Comparison of ENCODE assay signal across 16 cellular contexts in the genomic region with DNA sequence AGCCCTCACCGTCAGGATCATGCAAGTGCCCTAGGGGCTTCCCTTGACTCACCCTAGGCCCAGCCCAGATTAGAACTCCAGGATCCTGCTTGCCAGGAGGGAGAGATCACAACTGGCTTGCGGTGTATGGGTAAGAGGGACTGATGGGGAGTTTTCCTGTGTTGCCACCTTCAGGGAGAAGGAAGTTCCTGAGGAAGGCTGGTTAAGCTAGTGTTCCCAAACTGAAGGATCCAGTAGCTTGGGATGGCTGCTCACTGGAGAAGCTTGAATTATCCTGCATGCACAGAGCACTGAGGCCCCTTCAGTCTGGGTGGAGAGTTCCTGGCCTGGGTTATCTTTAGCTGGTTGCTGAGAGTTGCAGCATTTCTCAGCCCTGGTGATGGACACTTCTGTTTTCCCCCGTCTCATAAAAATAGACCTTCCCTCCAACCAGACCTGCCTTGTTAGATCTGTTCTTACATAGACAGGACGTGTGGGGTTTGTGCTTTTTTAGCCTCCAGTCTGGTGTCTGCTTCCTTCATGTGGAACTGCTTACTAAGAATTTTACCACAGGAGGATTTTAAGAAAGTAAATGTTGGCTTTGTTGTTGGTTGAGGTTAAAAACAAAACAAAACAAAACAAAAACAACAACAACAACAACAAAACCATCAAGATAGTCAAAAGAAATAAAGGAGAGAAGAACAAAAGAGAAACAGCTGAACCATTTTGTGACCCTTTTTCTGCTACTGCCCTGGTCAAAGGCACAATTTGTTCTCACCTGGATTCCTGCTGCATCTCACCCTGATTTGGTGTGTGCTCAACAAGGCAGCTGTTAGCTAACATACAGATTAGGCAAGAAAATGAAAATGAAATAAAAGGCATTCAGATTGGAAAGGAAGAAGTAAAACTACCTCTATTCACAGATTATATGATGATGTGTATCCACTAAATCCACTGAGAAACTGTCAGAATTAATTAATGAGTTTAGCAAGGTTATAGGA. TPM values are rescaled to one million over a fixed set of nuclear protein-coding genes. Genes with fewer than 3 reads are reported as not detected.
DNase-seq lines count a peak whose midpoint lies in the region; ATAC-seq, FAIRE-seq and TF ChIP-seq lines count a peak whose summit lies in the region.
"Had no signal": no experiment of that assay in that cellular context is flagged by ENCODE, and none has a peak within 500 bp of the region (broad histone marks: within the 10 kb centered on the region; RNA-seq: fewer than 3 reads in every experiment).

No MANE protein-coding gene starts in this region.

- no peaks in the 10 kb centered on the region for H3K79me1 ChIP-seq in H1 (ENCODE audit: low read depth, low read length)

- POLR2A ChIA-PET in H1 (lab: Charles Lee; ENCODE audit: partially characterized antibody), result interaction anchor here (1.7 kb wide), 1 partner anchor 10 kb away, joined by 7 read pairs; no protein-coding TSS in a partner anchor

- H2BK120ac ChIP-seq in H1 (replicated peaks; ENCODE audit: low read depth, low read length), result no peak overlapping the region

- H3K27ac ChIP-seq in BLaER1 treated with 17β-estradiol and CSF1 and Interleukin-3, amounts not matched to agents 10 nM and 100 nM, result peak overlapping the region in 10 of 11 experiments; percentile 24 to 75 (median 59); a peak in 18 of 22 replicates
- H3K27ac ChIP-seq in H1 (ENCODE audit: low read depth, low read length), result no peak overlapping the region
- no peak overlapping the region for H3K27ac ChIP-seq in small intestine (ENCODE audit: low read depth in 1 of 2, low read length in 1 of 2)

- H4K8ac ChIP-seq in H1 (ENCODE audit: extremely low read depth, insufficient read depth, low read length), result no peak overlapping the region

- H3K4me1 ChIP-seq in BLaER1 treated with 17β-estradiol and CSF1 and Interleukin-3, amounts not matched to agents 10 nM and 100 nM, result peaks cover 32 to 85% (median 50%) of the 10 kb centered on the region in 10 experiments
- H3K4me1 ChIP-seq in H1 (replicated peaks in 1 of 4; ENCODE audit: control insufficient read depth in 3 of 4, insufficient read depth in 4 of 4, low read length in 3 of 4) (no peaks in the 10 kb centered on the region), small intestine (ENCODE audit: control insufficient read depth in 2 of 2, insufficient read depth in 1 of 2, low read depth in 1 of 2, low read length in 1 of 2) (no peaks in the 10 kb centered on the region)

- no peak overlapping the region for H3K14ac ChIP-seq in H1 (ENCODE audit: insufficient read length)

- no peaks in the 10 kb centered on the region for H3K9me3 ChIP-seq in BLaER1 treated with 17β-estradiol and CSF1 and Interleukin-3, amounts not matched to agents 10 nM and 100 nM (replicated peaks in 1 of 11)
- H3K9me3 ChIP-seq in H1 (ENCODE audit: insufficient read depth in 2 of 2, low read depth in 1 of 2, low read length in 1 of 2) (no peaks in the 10 kb centered on the region), small intestine (ENCODE audit: control insufficient read depth, low read depth) (no peaks in the 10 kb centered on the region)

- no peaks in the 10 kb centered on the region for H3K36me3 ChIP-seq in BLaER1 treated with 17β-estradiol and CSF1 and Interleukin-3, amounts not matched to agents 10 nM and 100 nM
- H3K36me3 ChIP-seq in H1 (ENCODE audit: control insufficient read depth in 2 of 4, insufficient read depth in 4 of 4, low read length in 3 of 4), result no peaks in the 10 kb centered on the region
- H3K36me3 ChIP-seq in small intestine (ENCODE audit: control insufficient read depth in 2 of 2, insufficient read depth in 2 of 2, low read length in 2 of 2), result no peaks in the 10 kb centered on the region

- H3K23ac ChIP-seq in H1 (ENCODE audit: insufficient read length), result no peak overlapping the region

- no peaks in the 10 kb centered on the region for H4K20me1 ChIP-seq in BLaER1 treated with 17β-estradiol and CSF1 and Interleukin-3, amounts not matched to agents 10 nM and 100 nM
- H4K20me1 ChIP-seq in H1 (replicated peaks in 1 of 2; ENCODE audit: control insufficient read depth in 1 of 2, insufficient read depth in 2 of 2, low read length in 2 of 2), result no peaks in the 10 kb centered on the region

- H2BK12ac ChIP-seq in H1 (ENCODE audit: low read depth, low read length), result no peak overlapping the region

- H3K56ac ChIP-seq in H1 (replicated peaks; ENCODE audit: insufficient read length, low read depth, low read length), result no peak overlapping the region

- peak overlapping the region; percentile 66 to 96 (median 85) for H3K4me2 ChIP-seq in BLaER1 treated with 17β-estradiol and CSF1 and Interleukin-3, amounts not matched to agents 10 nM and 100 nM
- no peak overlapping the region for H3K4me2 ChIP-seq in H1 (ENCODE audit: insufficient read depth in 1 of 2, low read depth in 2 of 2, low read length in 2 of 2)

- FAIRE-seq in H1 (lab: Jason Lieb, UNC) (no peak), small intestine (lab: Jason Lieb, UNC) (no peak)

- 75% methylated on average over 3 of the region's 4 CpGs; no CpG with 5 or more reads in 1 of the 2 experiments for WGBS in H1 (ENCODE audit: extremely low coverage in 1 of 2, insufficient coverage in 1 of 2, insufficient read length in 1 of 2, insufficient replicate concordance in 2 of 2, low coverage in 1 of 2, low lambda C conversion rate in 2 of 2, missing lambda C conversion rate in 1 of 2), 2 experiments
- WGBS in small intestine, 3 donors, result 49 to 62% (median 57%) methylated on average over 4 of the region's 4 CpGs

- no peaks in the 10 kb centered on the region for H3K23me2 ChIP-seq in H1 (ENCODE audit: low read depth, low read length)

- H3K4ac ChIP-seq in H1 (replicated peaks; ENCODE audit: insufficient read length, low read depth, low read length), result no peak overlapping the region

- H2AFZ ChIP-seq in H1 (ENCODE audit: low read length), result 0 out of 2 replicates have a peak overlapping the region, but pooled peaks have one; percentile 15

- H2BK5ac ChIP-seq in H1 (ENCODE audit: low read depth, low read length), result no peak overlapping the region

- no peaks in the 10 kb centered on the region for H3K79me2 ChIP-seq in H1 (ENCODE audit: control insufficient read depth in 1 of 2, insufficient read depth in 2 of 2, low read length in 2 of 2)

- H3K4me3 ChIP-seq in BLaER1 treated with 17β-estradiol and CSF1 and Interleukin-3, amounts not matched to agents 10 nM and 100 nM, result peak overlapping the region in 3 of 10 experiments; percentile 23 to 38 (median 38); a peak in 4 of 20 replicates
- H3K4me3 ChIP-seq in H1 (ENCODE audit: extremely low read depth in 1 of 4, insufficient read depth in 2 of 4, low read depth in 3 of 4, low read length in 4 of 4) (no peak overlapping the region), small intestine (ENCODE audit: low read depth in 1 of 2, low read length in 2 of 2) (no peak overlapping the region)

- no peaks in the 10 kb centered on the region for H3K27me3 ChIP-seq in BLaER1 treated with 17β-estradiol and CSF1 and Interleukin-3, amounts not matched to agents 10 nM and 100 nM
- H3K27me3 ChIP-seq in H1 (replicated peaks in 1 of 4; ENCODE audit: control insufficient read depth in 3 of 4, extremely low read depth in 1 of 4, insufficient read depth in 3 of 4, low read length in 3 of 4), result no peaks in the 10 kb centered on the region; a peak in 1 of 7 replicates
- H3K27me3 ChIP-seq in small intestine (ENCODE audit: control insufficient read depth in 2 of 2, insufficient read depth in 2 of 2, low read length in 2 of 2), result no peaks in the 10 kb centered on the region

- no peak for TF ChIP-seq RAD21 in H1 (IDR thresholded peaks at IDR 0.05 in 1 of 2, conservative IDR thresholded peaks at IDR 0.05 in 1 of 2; ENCODE audit: low read depth in 2 of 2, low read length in 2 of 2)

- no peak for TF ChIP-seq EP300 in H1 (IDR thresholded peaks at IDR 0.05; ENCODE audit: borderline replicate concordance in 1 of 2, low read depth in 2 of 2, low read length in 2 of 2)

- no peak overlapping the region for H2BK15ac ChIP-seq in H1 (ENCODE audit: low read length)

- peak overlapping the region in 8 of 11 experiments; percentile 0 to 61 (median 48); a peak in 14 of 22 replicates for H3K9ac ChIP-seq in BLaER1 treated with 17β-estradiol and CSF1 and Interleukin-3, amounts not matched to agents 10 nM and 100 nM
- H3K9ac ChIP-seq in H1 (replicated peaks in 1 of 4; ENCODE audit: extremely low read depth in 1 of 4, low read depth in 3 of 4, low read length in 3 of 4), result no peak overlapping the region

- no peak overlapping the region for H2BK20ac ChIP-seq in H1 (ENCODE audit: low read length)

- no peak overlapping the region for H4K5ac ChIP-seq in H1 (ENCODE audit: insufficient read length, low read depth, low read length)

- no peak overlapping the region for H2AK5ac ChIP-seq in H1 (ENCODE audit: low read depth, low read length)

- TF ChIP-seq CTCF in H1 (IDR thresholded peaks at IDR 0.05; ENCODE audit: control extremely low read depth in 1 of 3, insufficient read depth in 1 of 3, low read depth in 1 of 3, low read length in 3 of 3), result no peak

- TF ChIP-seq POLR2A in H1 (IDR thresholded peaks at IDR 0.05; ENCODE audit: control extremely low read depth in 1 of 2, low read depth in 2 of 2, low read length in 2 of 2), result no peak

- ATAC-seq in GM21360 (IDR thresholded peaks at IDR 0.05; ENCODE audit: unreplicated experiment), result peak; percentile 50
- ATAC-seq: stimulated activated memory B cell treated with anti-CD40 and anti-IgM and Interleukin-4, amounts not matched to agents 10 μg/mL and 1 μg/mL and 100 μg/mL, for 72 hours had no signal

- DNase-seq in NOMO-1 treated with DMSO at 0.1 percent for 48 hours (lab: John Stamatoyannopoulos, UW; ENCODE audit: unreplicated experiment), result peak; percentile 79
- DNase-seq in H1 (ENCODE audit: low read depth in 1 of 2, low spot score in 2 of 2), result no peak
- DNase-seq in small intestine, result no peak
- no peak for DNase-seq in COLO668 (lab: John Stamatoyannopoulos, UW; ENCODE audit: unreplicated experiment)
- DNase-seq in inferior parietal cortex (ENCODE audit: extremely low spot score), result no peak
- no peak for DNase-seq in HT-29 (ENCODE audit: low spot score)
- DNase-seq: activated B cell treated with CpG ODN at 0.5 μM for 24 hours; GF-D8; H7; mesenchymal stem cell; posterior cingulate gyrus; stimulated activated CD4-positive, alpha-beta T cell treated with anti-CD3 and anti-CD28 coated beads, Interleukin-2, amount 100 ng/mL, for 24 hours had no signal

- CTCF ChIA-PET in H1 (lab: Charles Lee; ENCODE audit: partially characterized antibody), result interaction anchor here (1.0 to 15.2 kb wide), 2 partner anchors 11 to 70 kb away, joined by 4 to 198 read pairs; no protein-coding TSS in a partner anchor

- no peak overlapping the region for H4K91ac ChIP-seq in H1 (replicated peaks; ENCODE audit: insufficient read length, low read length)

- no peak overlapping the region for H3K18ac ChIP-seq in H1 (ENCODE audit: extremely low read depth, low read length)

RNA-seq across cellular contexts. Expression of a gene that starts 28.4 kb away (rescaled TPM):
- total RNA-seq in H1 (2021; fragmentation: NEBNext Ultra II Directional; extraction: Animal tissue kit (Norgen Biotek cat#: 25700)), result not detected in 2 replicates
- polyA plus RNA-seq in H1 (2011; rRNA removed) (not detected in 2 replicates), small intestine (1 to 10 TPM in 2 of 3 donors, under 1 TPM in 1; 0.15 to 5.4 (median 1.6) TPM)
- not detected for polyA plus RNA-seq in H1 (2011; cell fraction: cytosol; rRNA removed)
- polyA plus RNA-seq in H1 (2011; cell fraction: nucleus; rRNA removed), result not detected
- not detected in 4 replicates for polyA plus RNA-seq in H1 (2012, experiment 1 of 2)
- polyA plus RNA-seq in H1 (2012, experiment 2 of 2), result not detected
- not detected for polyA plus RNA-seq in H1 (2013, experiment 1 of 2)
- not detected for polyA plus RNA-seq in H1 (2013, experiment 2 of 2)
- polyA minus RNA-seq in H1 (2011; rRNA and poly(A)+ RNA removed), result not detected in 2 replicates
- not detected for polyA minus RNA-seq in H1 (2011; cell fraction: cytosol; rRNA and poly(A)+ RNA removed)
- polyA minus RNA-seq in H1 (2011; cell fraction: nucleus; rRNA and poly(A)+ RNA removed), result not detected
- not detected in 2 replicates for total RNA-seq in HT-29 (2014; rRNA removed; shearing (Covaris generic))
- total RNA-seq: H7 had no signal

RNA-seq across cellular contexts. Expression of a gene that starts 59.0 kb away (rescaled TPM):
- not detected in 2 replicates for total RNA-seq in H1 (2021; fragmentation: NEBNext Ultra II Directional; extraction: Animal tissue kit (Norgen Biotek cat#: 25700))
- polyA plus RNA-seq in H1 (2011; rRNA removed) (0.08 TPM in 2 replicates), small intestine (under 1 TPM in 1 of 3 donors, not detected in 2; 0.06 TPM)
- polyA plus RNA-seq in H1 (2011; cell fraction: cytosol; rRNA removed), result 0.06 TPM
- not detected for polyA plus RNA-seq in H1 (2011; cell fraction: nucleus; rRNA removed)
- 0.05 TPM in 1 of 4 replicates, not detected in the others for polyA plus RNA-seq in H1 (2012, experiment 1 of 2)
- not detected for polyA plus RNA-seq in H1 (2012, experiment 2 of 2)
- polyA plus RNA-seq in H1 (2013, experiment 1 of 2), result 0.04 TPM
- 0.09 TPM for polyA plus RNA-seq in H1 (2013, experiment 2 of 2)
- polyA minus RNA-seq in H1 (2011; rRNA and poly(A)+ RNA removed), result 0.12 and 0.82 TPM in 2 replicates
- not detected for polyA minus RNA-seq in H1 (2011; cell fraction: cytosol; rRNA and poly(A)+ RNA removed)
- not detected for polyA minus RNA-seq in H1 (2011; cell fraction: nucleus; rRNA and poly(A)+ RNA removed)
- total RNA-seq in HT-29 (2014; rRNA removed; shearing (Covaris generic)), result not detected in 2 replicates
- total RNA-seq: epithelial cell of proximal tubule had no signal

Comparison
In these comparisons a context has a peak if more than half of its experiments do, and no peak if none do; other contexts are left out.
1. H3K27ac ChIP-seq: peak in BLaER1 treated with 17β-estradiol and CSF1 and Interleukin-3, amounts not matched to agents 10 nM and 100 nM (10 of 11); none in H1 (single experiment) and small intestine (0 of 2).
2. H3K4me2 ChIP-seq: peak in BLaER1 treated with 17β-estradiol and CSF1 and Interleukin-3, amounts not matched to agents 10 nM and 100 nM (11 of 11); none in H1 (0 of 2).
3. H3K9ac ChIP-seq: peak in BLaER1 treated with 17β-estradiol and CSF1 and Interleukin-3, amounts not matched to agents 10 nM and 100 nM (8 of 11); none in H1 (0 of 4).